In genomic region chr15:91926871-91927270, GRCh38 we compare ENCODE assay signal across 14 cellular contexts.
DNase-seq lines count a peak whose midpoint lies in the region; ATAC-seq and TF ChIP-seq lines count a peak whose summit lies in the region.
"Had no signal": no experiment of that assay in that cellular context is flagged by ENCODE, and none has a peak within 500 bp of the region (broad histone marks: within the 10 kb centered on the region; RNA-seq: fewer than 3 reads in every experiment).

No MANE protein-coding gene starts in this region.

- no peak overlapping the region for H2AK9ac ChIP-seq in IMR-90 (replicated peaks; ENCODE audit: low read depth, low read length, poor library complexity)

- no peaks in the 10 kb centered on the region; a peak in 1 of 4 replicates for H3K79me1 ChIP-seq in IMR-90 (ENCODE audit: low read depth in 1 of 2, low read length in 2 of 2)

- H3K4me1 ChIP-seq in IMR-90 (ENCODE audit: control insufficient read depth, insufficient read depth, low read length): no peaks in the 10 kb centered on the region; the same call in 1 of the 2 replicates
- H3K4me1 ChIP-seq in spleen: peaks cover 0 to 53% (median 13%) of the 10 kb centered on the region in 6 donors

- no peak overlapping the region for H3K18ac ChIP-seq in IMR-90 (ENCODE audit: low read depth, low read length)

- dilution Hi-C loops in IMR-90 (cut with HindIII; ENCODE audit: low sequenced_read_pairs, unreplicated experiment): no loop called here

- BruUV-seq in IMR-90 (replicated peaks; lab: Mats Ljungman, UMichigan): no TSS peak

- no peaks in the 10 kb centered on the region for H4K20me1 ChIP-seq in IMR-90 (ENCODE audit: insufficient read depth, low read length)

- no peak overlapping the region for H4K5ac ChIP-seq in IMR-90 (ENCODE audit: low read depth, low read length)

- no peak overlapping the region for H2AK5ac ChIP-seq in IMR-90 (ENCODE audit: low read depth, low read length)

- no peak overlapping the region for H3K27ac ChIP-seq in IMR-90 (ENCODE audit: insufficient read depth, low read length)
- peak overlapping the region in 6 of 8 donors; percentile 6 to 71 (median 60) for H3K27ac ChIP-seq in spleen

- H3K36me3 ChIP-seq in IMR-90 (ENCODE audit: control insufficient read depth, insufficient read depth, low read length): no peaks in the 10 kb centered on the region
- H3K36me3 ChIP-seq in spleen: no peaks in the 10 kb centered on the region

- H4K91ac ChIP-seq in IMR-90 (ENCODE audit: insufficient read depth, low read depth, low read length): no peak overlapping the region

- TF ChIP-seq CTCF in IMR-90 (conservative IDR thresholded peaks at IDR 0.05; ENCODE audit: low read depth, low read length) (no peak), spleen (IDR thresholded peaks at IDR 0.05 in 8 of 11, conservative IDR thresholded peaks at IDR 0.05 in 3 of 11) (no peak)

- intact Hi-C loops in IMR-90 (cut with micrococcal nuclease): loop anchor here (5.0 kb wide), 2 partner anchors 60 to 75 kb away; partner anchors contain the start of gene SLCO3A1
- intact Hi-C loops in Right ventricle myocardium superior (cut with DNase I): no loop called here
- intact Hi-C loops in spleen (cut with DNase I; ENCODE audit: low total_unique reads): no loop called here

- H2BK15ac ChIP-seq in IMR-90 (ENCODE audit: low read depth, low read length): no peak overlapping the region

- no CpG with 5 or more reads among the region's 4 CpGs for WGBS in IMR-90 (ENCODE audit: extremely low coverage in 2 of 2, insufficient read length in 1 of 2), 2 experiments
- 9 to 30% (median 21%) methylated on average over 4 of the region's 4 CpGs for WGBS in spleen, 5 donors

- H3K4ac ChIP-seq in IMR-90 (ENCODE audit: low read depth, low read length): no peak overlapping the region

- no peak for TF ChIP-seq RAD21 in IMR-90 (IDR thresholded peaks at IDR 0.05; ENCODE audit: low read length)

- H3K27me3 ChIP-seq in IMR-90 (ENCODE audit: control insufficient read depth, insufficient read depth, low read length) (no peaks in the 10 kb centered on the region), spleen (replicated peaks in 1 of 7) (no peaks in the 10 kb centered on the region)

- H3K9me3 ChIP-seq in IMR-90 (ENCODE audit: control insufficient read depth, insufficient read depth, low read length) (no peaks in the 10 kb centered on the region), spleen (no peaks in the 10 kb centered on the region)

- no peak overlapping the region for H3K23ac ChIP-seq in IMR-90 (ENCODE audit: low read depth, low read length)

- H3K9me1 ChIP-seq in IMR-90 (ENCODE audit: insufficient read depth, low read length): no peaks in the 10 kb centered on the region; the same call in 1 of the 2 replicates

- H3K4me2 ChIP-seq in IMR-90 (ENCODE audit: low read depth, low read length): no peak overlapping the region

- H2BK120ac ChIP-seq in IMR-90 (ENCODE audit: low read depth, low read length): no peak overlapping the region

- no peak for TF ChIP-seq POLR2A in IMR-90 (IDR thresholded peaks at IDR 0.05; ENCODE audit: low read depth, low read length)
- TF ChIP-seq POLR2A in spleen (IDR thresholded peaks at IDR 0.05): no peak

- DNase-seq in IMR-90 (no peak), NCI-H748 treated with DMSO at 0.1 percent for 48 hours (lab: John Stamatoyannopoulos, UW) (peak; percentile 16), Right ventricle myocardium superior (no peak), spleen (no peak), DMS153 treated with DMSO at 0.1 percent for 48 hours (lab: John Stamatoyannopoulos, UW; ENCODE audit: unreplicated experiment) (no peak), putamen (ENCODE audit: low spot score) (no peak), HCEC 1CT (no peak), cortex of kidney (lab: John Stamatoyannopoulos, UW) (no peak)
- DNase-seq: activated CD4-positive, alpha-beta T cell treated with anti-CD3 and anti-CD28 coated beads, Interleukin-2, amount 10 ng/mL, durations not matched to agents 7 days and 5 days; activated gamma-delta T cell; HFFc6; NCI-H526 treated with DMSO at 0.1 percent for 48 hours; stimulated activated CD4-positive, alpha-beta T cell treated with anti-CD3 and anti-CD28 coated beads, Interleukin-4, amount 100 ng/mL, for 1 hour had no signal

- ATAC-seq in IMR-90 (ENCODE audit: low read depth) (peak; percentile 37), Right ventricle myocardium superior (ENCODE audit: poor library complexity) (peak; percentile 23)
- ATAC-seq: K562 had no signal

- no peak overlapping the region for H2BK20ac ChIP-seq in IMR-90 (ENCODE audit: low read depth, low read length)

- H3K56ac ChIP-seq in IMR-90 (ENCODE audit: extremely low read depth, insufficient read depth, low read length): no peak overlapping the region

- in situ Hi-C loops in IMR-90 (cut with MboI; ENCODE audit: low sequenced_read_pairs): no loop called here

- H3K4me3 ChIP-seq in IMR-90 (ENCODE audit: insufficient read depth, low read depth, low read length) (no peak overlapping the region), spleen (no peak overlapping the region)
- H3K4me3 ChIP-seq: K562 had no signal

- H3K9ac ChIP-seq in IMR-90 (ENCODE audit: low read depth, low read length): no peak overlapping the region

- H2BK5ac ChIP-seq in IMR-90 (ENCODE audit: low read depth, low read length, poor library complexity, severe bottlenecking): no peak overlapping the region

- CTCF ChIA-PET in IMR-90 (lab: Yijun Ruan, JAX): no interaction called here

- H4K8ac ChIP-seq in IMR-90 (ENCODE audit: low read depth in 2 of 2, low read length in 2 of 2): no peak overlapping the region

- POLR2A ChIA-PET in IMR-90 (lab: Charles Lee; ENCODE audit: unreplicated experiment): interaction anchor here (0.6 kb wide), 1 partner anchor 10 kb away, joined by 3 read pairs; no protein-coding TSS in a partner anchor

- no peak overlapping the region for H3K14ac ChIP-seq in IMR-90 (replicated peaks; ENCODE audit: low read depth, low read length)

- H2AFZ ChIP-seq in IMR-90 (replicated peaks; ENCODE audit: low read length, poor library complexity): no peak overlapping the region

TF ChIP-seq in IMR-90, 13 proteins besides CTCF, POLR2A, EP300 and RAD21:
- TF ChIP-seq MXI1 (IDR thresholded peaks at IDR 0.05; ENCODE audit: borderline replicate concordance, low read depth, low read length) (no peak), NFE2L2 (IDR thresholded peaks at IDR 0.05; ENCODE audit: low read depth, low read length) (no peak), FOS (IDR thresholded peaks at IDR 0.05; ENCODE audit: low read depth, low read length) (no peak), ELK1 (IDR thresholded peaks at IDR 0.05; ENCODE audit: borderline replicate concordance, low read depth, low read length) (no peak)
